ENCODE assay signal across 18 cellular contexts in genomic region chr3:61844346-61844745, GRCh38.
DNase-seq lines count a peak whose midpoint lies in the region; ATAC-seq and TF ChIP-seq lines count a peak whose summit lies in the region.
"Had no signal": no experiment of that assay in that cellular context is flagged by ENCODE, and none has a peak within 500 bp of the region (broad histone marks: within the 10 kb centered on the region; RNA-seq: fewer than 3 reads in every experiment).

No MANE protein-coding gene starts in this region.

- H3K9ac ChIP-seq in endodermal cell (ENCODE audit: extremely low read depth, low read length, poor library complexity, severe bottlenecking), result no peak overlapping the region
- H3K9ac ChIP-seq: BLaER1 treated with 17β-estradiol and CSF1 and Interleukin-3, amounts not matched to agents 10 nM and 100 nM had no signal

- no peak for ATAC-seq in GM23338
- no peak for ATAC-seq in WTC11
- ATAC-seq: A549; CD8-positive, alpha-beta T cell had no signal

- H3F3A ChIP-seq in GM23338 (replicated peaks; ENCODE audit: low read depth), result no peaks in the 10 kb centered on the region; the same call in 1 of the 2 replicates

- H3K4me3 ChIP-seq in GM23338, result no peak overlapping the region
- H3K4me3 ChIP-seq in endodermal cell (ENCODE audit: low read length), result no peak overlapping the region
- H3K4me3 ChIP-seq: A549; BLaER1 treated with 17β-estradiol and CSF1 and Interleukin-3, amounts not matched to agents 10 nM and 100 nM had no signal

- in situ Hi-C loops in GM13976 (cut with MboI; ENCODE audit: low sequenced_read_pairs, unreplicated experiment), result no loop called here

- POLR2A ChIA-PET in WTC11 (lab: Charles Lee), result no interaction called here

- H3K4me3 Mint-ChIP-seq in GM23338, result no peak overlapping the region
- no peak overlapping the region for H3K4me3 Mint-ChIP-seq in WTC11
- no peak overlapping the region for H3K4me3 Mint-ChIP-seq in endodermal cell
- H3K4me3 Mint-ChIP-seq: B cell; CD4-positive, alpha-beta T cell; CD8-positive, alpha-beta T cell had no signal

- H3K4me1 ChIP-seq in GM23338 (ENCODE audit: insufficient read depth) (peaks cover 51% of the 10 kb centered on the region), endodermal cell (ENCODE audit: control insufficient read depth, insufficient read depth, low read length) (no peaks in the 10 kb centered on the region)
- H3K4me1 ChIP-seq: A549, Caco-2 had no signal

- H3K27me3 ChIP-seq in GM23338 (ENCODE audit: insufficient read depth) (no peaks in the 10 kb centered on the region), endodermal cell (ENCODE audit: control insufficient read depth, insufficient read depth, low read length, poor library complexity, severe bottlenecking) (no peaks in the 10 kb centered on the region)
- H3K27me3 ChIP-seq: BLaER1 treated with 17β-estradiol and CSF1 and Interleukin-3, amounts not matched to agents 10 nM and 100 nM had no signal

- no peaks in the 10 kb centered on the region for H3K9me3 Mint-ChIP-seq in GM23338
- no peaks in the 10 kb centered on the region for H3K9me3 Mint-ChIP-seq in WTC11
- H3K9me3 Mint-ChIP-seq in endodermal cell, result no peaks in the 10 kb centered on the region
- H3K9me3 Mint-ChIP-seq: CD4-positive, alpha-beta T cell; CD8-positive, alpha-beta T cell had no signal

- H3K9me2 ChIP-seq in GM23338 (ENCODE audit: insufficient read depth), result no peaks in the 10 kb centered on the region

- no peak overlapping the region for H2AFZ ChIP-seq in GM23338

- H3K4me2 ChIP-seq in GM23338, result no peak overlapping the region
- H3K4me2 ChIP-seq: A549; BLaER1 treated with 17β-estradiol and CSF1 and Interleukin-3, amounts not matched to agents 10 nM and 100 nM had no signal

- no peak for DNase-seq in GM23338 (ENCODE audit: low spot score)
- DNase-seq in WTC11 (ENCODE audit: low spot score), result no peak
- peak; percentile 20 for DNase-seq in endodermal cell
- no peak for DNase-seq in activated gamma-delta T cell (lab: John Stamatoyannopoulos, UW)
- no peak for DNase-seq in GM13976 (ENCODE audit: low spot score)
- DNase-seq in medulla oblongata (ENCODE audit: extremely low spot score), result no peak
- DNase-seq: AML-193; Caco-2; Calu3; CD4-positive, alpha-beta T cell; CD8-positive, alpha-beta T cell; DMS79 treated with DMSO at 0.1 percent for 48 hours; GF-D8 had no signal

- no peak for TF ChIP-seq CTCF in GM23338 (conservative IDR thresholded peaks at IDR 0.05; ENCODE audit: low read depth in 2 of 2)
- TF ChIP-seq CTCF in WTC11 (IDR thresholded peaks at IDR 0.05), result no peak
- TF ChIP-seq CTCF in endodermal cell (conservative IDR thresholded peaks at IDR 0.05), result no peak
- TF ChIP-seq CTCF in GM13976 (IDR thresholded peaks at IDR 0.05; ENCODE audit: borderline replicate concordance, control extremely low read depth, extremely low read depth, insufficient read depth, missing control alignments), result no peak

- peaks cover 63% of the 10 kb centered on the region for H3K4me1 Mint-ChIP-seq in GM23338
- peaks cover 71% of the 10 kb centered on the region for H3K4me1 Mint-ChIP-seq in WTC11
- H3K4me1 Mint-ChIP-seq in endodermal cell, result peaks cover 26% of the 10 kb centered on the region
- H3K4me1 Mint-ChIP-seq: B cell had no signal

- peaks cover 81% of the 10 kb centered on the region for H3K79me2 ChIP-seq in GM23338 (replicated peaks; ENCODE audit: insufficient read depth)

- H4K20me1 ChIP-seq in GM23338 (replicated peaks; ENCODE audit: insufficient read depth), result no peaks in the 10 kb centered on the region; the same call in 1 of the 2 replicates

- CTCF ChIA-PET in WTC11 (lab: Charles Lee), result no interaction called here

- H3K27ac Mint-ChIP-seq in GM23338 (no peak overlapping the region), WTC11 (peak overlapping the region; percentile 51), endodermal cell (no peak overlapping the region)
- H3K27ac Mint-ChIP-seq: B cell; CD4-positive, alpha-beta T cell; CD8-positive, alpha-beta T cell had no signal

- H3K9me3 ChIP-seq in endodermal cell (ENCODE audit: control insufficient read depth, low read length), result no peaks in the 10 kb centered on the region
- H3K9me3 ChIP-seq: A549; BLaER1 treated with 17β-estradiol and CSF1 and Interleukin-3, amounts not matched to agents 10 nM and 100 nM; Caco-2 had no signal

- H3K36me3 ChIP-seq in GM23338 (ENCODE audit: insufficient read depth) (no peaks in the 10 kb centered on the region), endodermal cell (ENCODE audit: control insufficient read depth, insufficient read depth, low read length) (no peaks in the 10 kb centered on the region)
- H3K36me3 ChIP-seq: BLaER1 treated with 17β-estradiol and CSF1 and Interleukin-3, amounts not matched to agents 10 nM and 100 nM had no signal

- H3K36me3 Mint-ChIP-seq in GM23338 (ENCODE audit: low read depth) (peaks cover 5% of the 10 kb centered on the region; the same call in 1 of the 3 replicates), WTC11 (peaks cover 3% of the 10 kb centered on the region; the same call in 1 of the 2 replicates), endodermal cell (ENCODE audit: low read depth) (no peaks in the 10 kb centered on the region)
- H3K36me3 Mint-ChIP-seq: CD8-positive, alpha-beta T cell had no signal

- H3K27me3 Mint-ChIP-seq in GM23338 (ENCODE audit: insufficient read depth, low read depth, poor library complexity) (peaks cover 6% of the 10 kb centered on the region), WTC11 (ENCODE audit: low read depth) (no peaks in the 10 kb centered on the region), endodermal cell (ENCODE audit: insufficient read depth) (no peaks in the 10 kb centered on the region)
- H3K27me3 Mint-ChIP-seq: B cell had no signal

- 0 out of 2 replicates have a peak overlapping the region, but pooled peaks have one; percentile 5 for H3K27ac ChIP-seq in GM23338 (ENCODE audit: low read depth)
- no peak overlapping the region for H3K27ac ChIP-seq in endodermal cell (ENCODE audit: low read depth, low read length)
- H3K27ac ChIP-seq: 22Rv1; A549; BLaER1 treated with 17β-estradiol and CSF1 and Interleukin-3, amounts not matched to agents 10 nM and 100 nM; C4-2B had no signal

- 98 to 100% methylated on average over 2 to 5 of the region's 5 CpGs for WGBS in endodermal cell (ENCODE audit: insufficient coverage in 1 of 2, insufficient read length in 1 of 2), 2 experiments

TF ChIP-seq in GM23338, 12 proteins besides CTCF, POLR2A, EP300 and RAD21 (continues in another document):
- no peak for TF ChIP-seq CREB1 (CRISPR knock-in tag; IDR thresholded peaks at IDR 0.05; ENCODE audit: low read depth)
- no peak for TF ChIP-seq POLR2AphosphoS5 (IDR thresholded peaks at IDR 0.05; ENCODE audit: low read depth)
- no peak for TF ChIP-seq EZH2phosphoT487 (IDR thresholded peaks at IDR 0.05; ENCODE audit: unreplicated experiment)
- no peak for TF ChIP-seq ZNF114 (CRISPR knock-in tag; IDR thresholded peaks at IDR 0.05)
- no peak for TF ChIP-seq EZH2 (IDR thresholded peaks at IDR 0.05; ENCODE audit: low read depth, unreplicated experiment)
- no peak for TF ChIP-seq ZNF331 (CRISPR knock-in tag; IDR thresholded peaks at IDR 0.05; ENCODE audit: low read depth)
- no peak for TF ChIP-seq STAT1 (IDR thresholded peaks at IDR 0.05; ENCODE audit: unreplicated experiment)

TF ChIP-seq in WTC11, 78 proteins besides CTCF, POLR2A, EP300 and RAD21:
- TF ChIP-seq SMAD3 (CRISPR knock-in tag; IDR thresholded peaks at IDR 0.05; ENCODE audit: borderline replicate concordance), result no peak
- TF ChIP-seq MLX (CRISPR knock-in tag; IDR thresholded peaks at IDR 0.05), result no peak
- no peak for TF ChIP-seq ATF3 (CRISPR knock-in tag; conservative IDR thresholded peaks at IDR 0.05)
- TF ChIP-seq JUN (CRISPR knock-in tag; IDR thresholded peaks at IDR 0.05), result no peak
- TF ChIP-seq HMGXB4 (CRISPR knock-in tag; IDR thresholded peaks at IDR 0.05), result no peak
- no peak for TF ChIP-seq FOXJ3 (CRISPR knock-in tag; IDR thresholded peaks at IDR 0.05; ENCODE audit: borderline replicate concordance)
- TF ChIP-seq IRF2 (CRISPR knock-in tag; IDR thresholded peaks at IDR 0.05; ENCODE audit: borderline replicate concordance, low read depth), result no peak
- TF ChIP-seq ESRRA (CRISPR knock-in tag; IDR thresholded peaks at IDR 0.05; ENCODE audit: borderline replicate concordance), result no peak
